In genomic region chr3:53231532-53232511, GRCh38 we compare ENCODE assay signal across 14 cellular contexts. TPM values are rescaled to one million over a fixed set of nuclear protein-coding genes. Genes with fewer than 3 reads are reported as not detected.
DNase-seq lines count a peak whose midpoint lies in the region; ATAC-seq and TF ChIP-seq lines count a peak whose summit lies in the region.
"Had no signal": no experiment of that assay in that cellular context is flagged by ENCODE, and none has a peak within 500 bp of the region (broad histone marks: within the 10 kb centered on the region; RNA-seq: fewer than 3 reads in every experiment).

No MANE protein-coding gene starts in this region.

- H3K9me3 Mint-ChIP-seq in CD8-positive, alpha-beta memory T cell = no peaks in the 10 kb centered on the region
- H3K9me3 Mint-ChIP-seq in brain = no peaks in the 10 kb centered on the region
- H3K9me3 Mint-ChIP-seq in nephron progenitor cell = no peaks in the 10 kb centered on the region
- H3K9me3 Mint-ChIP-seq: memory B cell had no signal

- intact Hi-C loops in uterus (cut with DNase I; ENCODE audit: low total_unique reads) = no loop called here

- H3K36me3 ChIP-seq in CD8-positive, alpha-beta memory T cell (ENCODE audit: insufficient read depth, low read length) = peaks cover 44% of the 10 kb centered on the region
- H3K36me3 ChIP-seq in uterus = no peaks in the 10 kb centered on the region

- peaks cover 0 to 91% (median 9%) of the 10 kb centered on the region in 3 donors for H3K36me3 Mint-ChIP-seq in CD8-positive, alpha-beta memory T cell
- H3K36me3 Mint-ChIP-seq in brain (peaks cover 65% of the 10 kb centered on the region), nephron progenitor cell (ENCODE audit: low read depth) (peaks cover 38% of the 10 kb centered on the region)

- H3K4me3 Mint-ChIP-seq in CD8-positive, alpha-beta memory T cell = no peak overlapping the region
- no peak overlapping the region for H3K4me3 Mint-ChIP-seq in brain
- H3K4me3 Mint-ChIP-seq in nephron progenitor cell = no peak overlapping the region
- H3K4me3 Mint-ChIP-seq: memory B cell had no signal

- no peaks in the 10 kb centered on the region for H3K27me3 Mint-ChIP-seq in CD8-positive, alpha-beta memory T cell
- H3K27me3 Mint-ChIP-seq in brain (no peaks in the 10 kb centered on the region), nephron progenitor cell (ENCODE audit: low read depth, poor library complexity) (no peaks in the 10 kb centered on the region)
- H3K27me3 Mint-ChIP-seq: memory B cell had no signal

- no peak overlapping the region for H3K4me3 ChIP-seq in CD8-positive, alpha-beta memory T cell (ENCODE audit: low read length)
- H3K4me3 ChIP-seq in HFF-Myc (replicated peaks; ENCODE audit: low read depth, low read length) (no peak overlapping the region), uterus (no peak overlapping the region)
- H3K4me3 ChIP-seq: prostate gland had no signal

- H3K4me1 ChIP-seq in CD8-positive, alpha-beta memory T cell (ENCODE audit: insufficient read depth, low read length) = no peaks in the 10 kb centered on the region
- peaks cover 0 to 9% of the 10 kb centered on the region in 2 donors for H3K4me1 ChIP-seq in uterus

- H3K27ac ChIP-seq in CD8-positive, alpha-beta memory T cell (ENCODE audit: low read depth, low read length) = no peak overlapping the region
- H3K27ac ChIP-seq in uterus = no peak overlapping the region
- H3K27ac ChIP-seq: prostate gland had no signal

- no peaks in the 10 kb centered on the region for H3K9me3 ChIP-seq in CD8-positive, alpha-beta memory T cell (ENCODE audit: low read length)
- no peaks in the 10 kb centered on the region for H3K9me3 ChIP-seq in uterus
- H3K9me3 ChIP-seq: prostate gland had no signal

- POLR2A ChIA-PET in CD8-positive, alpha-beta memory T cell (lab: Charles Lee) = no interaction called here

- H3K27me3 ChIP-seq in CD8-positive, alpha-beta memory T cell (ENCODE audit: insufficient read depth, low read length, poor library complexity, severe bottlenecking) = no peaks in the 10 kb centered on the region
- no peaks in the 10 kb centered on the region for H3K27me3 ChIP-seq in uterus

- peak overlapping the region in 5 of 8 donors; percentile 17 to 87 (median 32) for H3K27ac Mint-ChIP-seq in CD8-positive, alpha-beta memory T cell
- H3K27ac Mint-ChIP-seq in brain (peak overlapping the region in 3 of 5 experiments; percentile 27 to 69 (median 38)), nephron progenitor cell (peak overlapping the region; percentile 51)
- H3K27ac Mint-ChIP-seq: memory B cell had no signal

- no peak for TF ChIP-seq POLR2A in uterus (IDR thresholded peaks at IDR 0.05)

- no peaks in the 10 kb centered on the region for H3K4me1 Mint-ChIP-seq in CD8-positive, alpha-beta memory T cell
- H3K4me1 Mint-ChIP-seq in brain (peaks cover 5% of the 10 kb centered on the region), nephron progenitor cell (no peaks in the 10 kb centered on the region)
- H3K4me1 Mint-ChIP-seq: memory B cell had no signal

- CTCF ChIA-PET in CD8-positive, alpha-beta memory T cell (lab: Charles Lee) = interaction anchor here (1.3 kb wide), 1 partner anchor 37 kb away, joined by 4 read pairs; no protein-coding TSS in a partner anchor

- ATAC-seq in HG03442 (IDR thresholded peaks at IDR 0.05; ENCODE audit: unreplicated experiment) = no peak
- ATAC-seq in GM21447 (IDR thresholded peaks at IDR 0.05; ENCODE audit: unreplicated experiment) = no peak

- TF ChIP-seq CTCF in HFF-Myc (IDR thresholded peaks at IDR 0.05; ENCODE audit: low read depth, low read length, missing control alignments) (peak; percentile 22), brain (conservative IDR thresholded peaks at IDR 0.05) (no peak), nephron progenitor cell (IDR thresholded peaks at IDR 0.05) (no peak), uterus (IDR thresholded peaks at IDR 0.05) (no peak)

- no peak for DNase-seq in CD8-positive, alpha-beta memory T cell
- DNase-seq in HFF-Myc (ENCODE audit: extremely low read depth, low read depth) = no peak
- DNase-seq in nephron progenitor cell = no peak
- DNase-seq in RPMI8226 = no peak
- DNase-seq in uterus = no peak
- DNase-seq: activated CD4-positive, alpha-beta T cell treated with anti-CD3 and anti-CD28 coated beads for 1 hour; activated gamma-delta T cell; NCI-H146; stimulated activated CD4-positive, alpha-beta T cell treated with anti-CD3 and anti-CD28 coated beads, Interleukin-4, amount 100 ng/mL, for 4 hours had no signal

RNA-seq across cellular contexts. Expression of gene TKT, which starts 24.0 kb away (rescaled TPM):
- total RNA-seq in CD8-positive, alpha-beta memory T cell = 100 to 1,000 TPM; 173 to 182 TPM
- 59.3 TPM for polyA plus RNA-seq in CD8-positive, alpha-beta memory T cell
- polyA plus RNA-seq in brain (ENCODE audit: insufficient read depth, low read depth, low replicate concordance) = 199 TPM
- total RNA-seq in uterus = 100 to 1,000 TPM in 1 of 4 donors, 10 to 100 TPM in 3; 74.5 to 113 (median 84.6) TPM
